ENCODE assay signal across 10 cellular contexts in the genomic region with DNA sequence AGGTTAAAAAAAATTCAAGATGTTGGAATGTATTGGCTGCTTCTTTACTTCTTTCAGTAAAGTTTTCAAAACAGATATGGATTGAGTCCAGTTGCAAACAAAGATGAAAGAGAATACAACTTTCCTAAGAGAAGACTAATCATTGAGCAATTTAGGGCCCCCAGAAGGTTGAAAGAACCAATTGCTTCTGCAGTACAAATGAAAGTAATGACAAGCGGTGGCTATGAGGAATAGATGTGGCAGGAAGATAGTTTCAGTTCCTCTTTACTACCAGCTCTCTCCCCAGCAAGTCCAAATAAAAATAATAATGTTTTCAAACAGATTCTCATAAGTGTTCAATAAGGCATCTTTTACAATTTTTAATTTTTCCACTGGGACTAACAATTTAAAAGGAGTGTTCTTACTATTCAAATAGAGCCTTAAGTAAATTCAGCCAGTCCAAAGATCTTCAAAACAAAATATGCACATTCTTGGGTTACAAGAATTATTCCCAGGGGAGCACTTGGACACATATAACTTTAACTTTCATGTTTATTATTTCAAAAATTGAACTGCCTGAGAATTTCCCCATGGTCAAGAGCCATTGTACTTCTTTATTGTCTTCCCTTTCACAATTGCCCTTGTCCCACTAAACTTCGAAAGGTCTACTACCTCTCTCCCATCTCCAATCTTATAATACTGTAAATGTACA.
DNase-seq lines count a peak whose midpoint lies in the region; ATAC-seq, FAIRE-seq and TF ChIP-seq lines count a peak whose summit lies in the region.
"Had no signal": no experiment of that assay in that cellular context is flagged by ENCODE, and none has a peak within 500 bp of the region (broad histone marks: within the 10 kb centered on the region; RNA-seq: fewer than 3 reads in every experiment).

No MANE protein-coding gene starts in this region.

- POLR2A ChIA-PET in activated B cell treated with CpG ODN at 0.5 μM for 24 hours (lab: Charles Lee): no interaction called here

- no peak overlapping the region for H2BK120ac ChIP-seq in mesendoderm (ENCODE audit: low read depth, low read length)

- intact Hi-C loops in activated B cell treated with CpG ODN at 0.5 μM for 24 hours (cut with micrococcal nuclease): no loop called here

- H3K4me1 ChIP-seq in mesendoderm (ENCODE audit: control insufficient read depth, low read depth, low read length): peaks cover 2% of the 10 kb centered on the region

- H3K18ac ChIP-seq in mesendoderm (ENCODE audit: low read length): no peak overlapping the region

- no peak overlapping the region for H3K56ac ChIP-seq in mesendoderm (ENCODE audit: low read length)

- FAIRE-seq in GM12891 (lab: Jason Lieb, UNC): peak; percentile 69

- DNase-seq in GM12891 (ENCODE audit: insufficient read length, low spot score) (peak; percentile 31), activated B cell treated with CpG ODN at 0.5 μM for 24 hours (no peak), UCSD-AML1 (lab: John Stamatoyannopoulos, UW; ENCODE audit: unreplicated experiment) (no peak), ecto neural progenitor cell (ENCODE audit: low spot score) (no peak), endothelial cell (ENCODE audit: low spot score) (no peak), mesendoderm (no peak)
- DNase-seq: effector memory CD8-positive, alpha-beta T cell; PC-3 had no signal

- no peaks in the 10 kb centered on the region for H3K36me3 ChIP-seq in mesendoderm (ENCODE audit: control insufficient read depth, insufficient read depth, low read length)

- no peak overlapping the region for H3K4me2 ChIP-seq in mesendoderm (ENCODE audit: low read length)

- H3K79me2 ChIP-seq in mesendoderm (ENCODE audit: control insufficient read depth, insufficient read depth, low read length): no peaks in the 10 kb centered on the region

- TF ChIP-seq CTCF in activated B cell treated with CpG ODN at 0.5 μM for 24 hours (IDR thresholded peaks at IDR 0.05): no peak
- no peak for TF ChIP-seq CTCF in endothelial cell (IDR thresholded peaks at IDR 0.05; ENCODE audit: unreplicated experiment)

- H2BK15ac ChIP-seq in mesendoderm (replicated peaks; ENCODE audit: low read depth): no peak overlapping the region

- no peak overlapping the region for H2AK5ac ChIP-seq in mesendoderm (ENCODE audit: low read length)

- H3K9ac ChIP-seq in mesendoderm (ENCODE audit: low read length): no peak overlapping the region

- no CpG with 5 or more reads among the region's 2 CpGs for WGBS in mesendoderm (ENCODE audit: extremely low coverage, insufficient coverage, low lambda C conversion rate)

- no peak overlapping the region for H3K23ac ChIP-seq in mesendoderm (ENCODE audit: low read length)

- H3K36me3 Mint-ChIP-seq in activated B cell treated with CpG ODN at 0.5 μM for 24 hours (ENCODE audit: low read depth): no peaks in the 10 kb centered on the region
- no peaks in the 10 kb centered on the region for H3K36me3 Mint-ChIP-seq in endothelial cell (ENCODE audit: low read depth, unreplicated experiment)

- TF ChIP-seq POLR2A in GM12891 (IDR thresholded peaks at IDR 0.05; ENCODE audit: low read depth, low read length): no peak

- H2BK5ac ChIP-seq in mesendoderm (ENCODE audit: low read length): no peak overlapping the region

- no peak overlapping the region for H4K8ac ChIP-seq in mesendoderm (ENCODE audit: low read depth, low read length)

- ATAC-seq in GM21381 (IDR thresholded peaks at IDR 0.05; ENCODE audit: unreplicated experiment): peak; percentile 100
- ATAC-seq in HG03159 (IDR thresholded peaks at IDR 0.05; ENCODE audit: unreplicated experiment): peak; percentile 100
- ATAC-seq in activated B cell treated with CpG ODN at 0.5 μM for 24 hours (ENCODE audit: low read depth): peak; percentile 64
- ATAC-seq: effector memory CD8-positive, alpha-beta T cell; PC-3 had no signal

- no peaks in the 10 kb centered on the region for H3K27me3 ChIP-seq in mesendoderm (ENCODE audit: insufficient read depth, low read length, poor library complexity)

- H3K4me3 Mint-ChIP-seq in activated B cell treated with CpG ODN at 0.5 μM for 24 hours (no peak overlapping the region), endothelial cell (ENCODE audit: unreplicated experiment) (no peak overlapping the region)
- H3K4me3 Mint-ChIP-seq: effector memory CD8-positive, alpha-beta T cell had no signal

- no peak overlapping the region for H4K5ac ChIP-seq in mesendoderm (ENCODE audit: low read length)

- no peaks in the 10 kb centered on the region for H3K79me1 ChIP-seq in mesendoderm (ENCODE audit: low read length)

- no peak overlapping the region for H3K27ac ChIP-seq in mesendoderm (ENCODE audit: low read depth, low read length)

- H3K4me1 Mint-ChIP-seq in activated B cell treated with CpG ODN at 0.5 μM for 24 hours: peaks cover 8% of the 10 kb centered on the region
- H3K4me1 Mint-ChIP-seq in endothelial cell (ENCODE audit: unreplicated experiment): no peaks in the 10 kb centered on the region

- H3K27me3 Mint-ChIP-seq in activated B cell treated with CpG ODN at 0.5 μM for 24 hours (peaks cover 4% of the 10 kb centered on the region), endothelial cell (ENCODE audit: unreplicated experiment) (peaks cover 6% of the 10 kb centered on the region)

- no peak overlapping the region for H3K4ac ChIP-seq in mesendoderm (ENCODE audit: low read depth, low read length)

- no peak overlapping the region for H3K4me3 ChIP-seq in mesendoderm (ENCODE audit: low read length)

- H3K9me3 Mint-ChIP-seq in activated B cell treated with CpG ODN at 0.5 μM for 24 hours (no peaks in the 10 kb centered on the region), endothelial cell (ENCODE audit: unreplicated experiment) (no peaks in the 10 kb centered on the region)
- H3K9me3 Mint-ChIP-seq: effector memory CD8-positive, alpha-beta T cell had no signal

- CTCF ChIA-PET in activated B cell treated with CpG ODN at 0.5 μM for 24 hours (lab: Charles Lee): no interaction called here

- H3K27ac Mint-ChIP-seq in activated B cell treated with CpG ODN at 0.5 μM for 24 hours (no peak overlapping the region), endothelial cell (ENCODE audit: unreplicated experiment) (no peak overlapping the region)
- H3K27ac Mint-ChIP-seq: effector memory CD8-positive, alpha-beta T cell had no signal

TF ChIP-seq in GM12891, 5 proteins besides CTCF, POLR2A, EP300 and RAD21:
- peak; percentile 99 for TF ChIP-seq SPI1 (IDR thresholded peaks at IDR 0.05; ENCODE audit: low read depth, low read length)
- no peak for TF ChIP-seq TAF1 (IDR thresholded peaks at IDR 0.05; ENCODE audit: low read depth, low read length)
